Comparison of ENCODE assay signal across 1 cellular context in the genomic region with DNA sequence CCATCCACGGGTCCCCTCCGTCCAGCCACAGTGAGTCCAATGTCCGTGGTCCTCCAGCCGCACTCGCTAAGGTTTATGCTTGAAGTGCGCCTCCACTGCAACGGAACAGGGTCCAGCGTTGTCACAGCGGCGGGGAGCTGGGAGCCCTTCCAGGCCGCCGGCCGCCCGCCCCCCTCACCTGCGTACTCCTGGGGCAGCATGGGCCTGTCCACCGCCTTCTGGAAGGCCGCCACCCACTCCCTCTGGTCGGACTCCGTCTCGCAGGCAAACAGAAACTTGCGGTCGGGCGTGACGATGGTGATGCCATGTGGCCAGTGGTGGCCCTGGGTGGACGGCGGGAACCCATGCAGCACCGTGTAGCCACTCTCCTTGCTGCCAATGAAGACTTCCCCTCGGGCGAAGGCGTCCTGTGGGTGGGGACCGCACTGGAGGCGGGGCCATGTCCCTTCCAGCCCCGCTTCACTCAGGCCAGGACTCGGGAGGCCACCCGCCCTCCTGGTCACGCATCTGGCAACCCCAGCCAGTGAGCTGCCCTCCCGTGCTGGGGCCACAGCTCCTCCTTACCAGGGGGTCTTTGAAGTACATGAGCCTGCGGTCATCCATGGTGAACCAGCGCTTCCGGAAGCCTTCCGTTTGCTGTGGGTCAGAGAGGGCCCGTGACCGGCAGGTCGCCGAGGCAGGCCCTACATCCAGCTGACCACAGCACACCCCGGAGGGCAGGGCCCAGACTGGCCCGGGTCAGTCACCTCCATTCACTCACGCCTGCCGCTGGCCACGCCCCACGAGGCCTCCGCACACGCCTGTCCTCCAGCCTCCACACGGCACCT.
TF ChIP-seq lines count a peak whose summit lies in the region.

No MANE protein-coding gene starts in this region.

TF ChIP-seq in GM23338, 12 proteins besides CTCF, POLR2A, EP300 and RAD21 (continued from another document):
- TF ChIP-seq, protein P1, sequence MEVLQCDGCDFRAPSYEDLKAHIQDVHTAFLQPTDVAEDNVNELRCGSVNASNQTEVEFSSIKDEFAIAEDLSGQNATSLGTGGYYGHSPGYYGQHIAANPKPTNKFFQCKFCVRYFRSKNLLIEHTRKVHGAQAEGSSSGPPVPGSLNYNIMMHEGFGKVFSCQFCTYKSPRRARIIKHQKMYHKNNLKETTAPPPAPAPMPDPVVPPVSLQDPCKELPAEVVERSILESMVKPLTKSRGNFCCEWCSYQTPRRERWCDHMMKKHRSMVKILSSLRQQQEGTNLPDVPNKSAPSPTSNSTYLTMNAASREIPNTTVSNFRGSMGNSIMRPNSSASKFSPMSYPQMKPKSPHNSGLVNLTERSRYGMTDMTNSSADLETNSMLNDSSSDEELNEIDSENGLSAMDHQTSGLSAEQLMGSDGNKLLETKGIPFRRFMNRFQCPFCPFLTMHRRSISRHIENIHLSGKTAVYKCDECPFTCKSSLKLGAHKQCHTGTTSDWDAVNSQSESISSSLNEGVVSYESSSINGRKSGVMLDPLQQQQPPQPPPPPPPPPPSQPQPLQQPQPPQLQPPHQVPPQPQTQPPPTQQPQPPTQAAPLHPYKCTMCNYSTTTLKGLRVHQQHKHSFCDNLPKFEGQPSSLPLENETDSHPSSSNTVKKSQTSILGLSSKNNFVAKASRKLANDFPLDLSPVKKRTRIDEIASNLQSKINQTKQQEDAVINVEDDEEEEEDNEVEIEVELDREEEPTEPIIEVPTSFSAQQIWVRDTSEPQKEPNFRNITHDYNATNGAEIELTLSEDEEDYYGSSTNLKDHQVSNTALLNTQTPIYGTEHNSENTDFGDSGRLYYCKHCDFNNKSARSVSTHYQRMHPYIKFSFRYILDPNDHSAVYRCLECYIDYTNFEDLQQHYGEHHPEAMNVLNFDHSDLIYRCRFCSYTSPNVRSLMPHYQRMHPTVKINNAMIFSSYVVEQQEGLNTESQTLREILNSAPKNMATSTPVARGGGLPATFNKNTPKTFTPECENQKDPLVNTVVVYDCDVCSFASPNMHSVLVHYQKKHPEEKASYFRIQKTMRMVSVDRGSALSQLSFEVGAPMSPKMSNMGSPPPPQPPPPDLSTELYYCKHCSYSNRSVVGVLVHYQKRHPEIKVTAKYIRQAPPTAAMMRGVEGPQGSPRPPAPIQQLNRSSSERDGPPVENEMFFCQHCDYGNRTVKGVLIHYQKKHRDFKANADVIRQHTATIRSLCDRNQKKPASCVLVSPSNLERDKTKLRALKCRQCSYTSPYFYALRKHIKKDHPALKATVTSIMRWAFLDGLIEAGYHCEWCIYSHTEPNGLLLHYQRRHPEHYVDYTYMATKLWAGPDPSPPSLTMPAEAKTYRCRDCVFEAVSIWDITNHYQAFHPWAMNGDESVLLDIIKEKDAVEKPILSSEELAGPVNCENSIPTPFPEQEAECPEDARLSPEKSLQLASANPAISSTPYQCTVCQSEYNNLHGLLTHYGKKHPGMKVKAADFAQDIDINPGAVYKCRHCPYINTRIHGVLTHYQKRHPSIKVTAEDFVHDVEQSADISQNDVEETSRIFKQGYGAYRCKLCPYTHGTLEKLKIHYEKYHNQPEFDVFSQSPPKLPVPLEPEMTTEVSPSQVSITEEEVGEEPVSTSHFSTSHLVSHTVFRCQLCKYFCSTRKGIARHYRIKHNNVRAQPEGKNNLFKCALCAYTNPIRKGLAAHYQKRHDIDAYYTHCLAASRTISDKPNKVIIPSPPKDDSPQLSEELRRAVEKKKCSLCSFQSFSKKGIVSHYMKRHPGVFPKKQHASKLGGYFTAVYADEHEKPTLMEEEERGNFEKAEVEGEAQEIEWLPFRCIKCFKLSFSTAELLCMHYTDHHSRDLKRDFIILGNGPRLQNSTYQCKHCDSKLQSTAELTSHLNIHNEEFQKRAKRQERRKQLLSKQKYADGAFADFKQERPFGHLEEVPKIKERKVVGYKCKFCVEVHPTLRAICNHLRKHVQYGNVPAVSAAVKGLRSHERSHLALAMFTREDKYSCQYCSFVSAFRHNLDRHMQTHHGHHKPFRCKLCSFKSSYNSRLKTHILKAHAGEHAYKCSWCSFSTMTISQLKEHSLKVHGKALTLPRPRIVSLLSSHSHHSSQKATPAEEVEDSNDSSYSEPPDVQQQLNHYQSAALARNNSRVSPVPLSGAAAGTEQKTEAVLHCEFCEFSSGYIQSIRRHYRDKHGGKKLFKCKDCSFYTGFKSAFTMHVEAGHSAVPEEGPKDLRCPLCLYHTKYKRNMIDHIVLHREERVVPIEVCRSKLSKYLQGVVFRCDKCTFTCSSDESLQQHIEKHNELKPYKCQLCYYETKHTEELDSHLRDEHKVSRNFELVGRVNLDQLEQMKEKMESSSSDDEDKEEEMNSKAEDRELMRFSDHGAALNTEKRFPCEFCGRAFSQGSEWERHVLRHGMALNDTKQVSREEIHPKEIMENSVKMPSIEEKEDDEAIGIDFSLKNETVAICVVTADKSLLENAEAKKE (CRISPR knock-in tag; IDR thresholded peaks at IDR 0.05), result no peak
- TF ChIP-seq ZNF114 (CRISPR knock-in tag; IDR thresholded peaks at IDR 0.05) (no peak), POLR2AphosphoS5 (IDR thresholded peaks at IDR 0.05; ENCODE audit: low read depth) (no peak)
